1 cellular context compared by ENCODE assay signal in genomic region chr13:26518433-26519084, GRCh38.
A peak's percentile ranks its signal among the peaks of the same experiment; 100 is the strongest.
TF ChIP-seq lines count a peak whose summit lies in the region.

No MANE protein-coding gene starts in this region.

TF ChIP-seq in HepG2, 621 proteins besides CTCF, POLR2A, EP300 and RAD21 (continued from another document):
- TF ChIP-seq, protein P1, sequence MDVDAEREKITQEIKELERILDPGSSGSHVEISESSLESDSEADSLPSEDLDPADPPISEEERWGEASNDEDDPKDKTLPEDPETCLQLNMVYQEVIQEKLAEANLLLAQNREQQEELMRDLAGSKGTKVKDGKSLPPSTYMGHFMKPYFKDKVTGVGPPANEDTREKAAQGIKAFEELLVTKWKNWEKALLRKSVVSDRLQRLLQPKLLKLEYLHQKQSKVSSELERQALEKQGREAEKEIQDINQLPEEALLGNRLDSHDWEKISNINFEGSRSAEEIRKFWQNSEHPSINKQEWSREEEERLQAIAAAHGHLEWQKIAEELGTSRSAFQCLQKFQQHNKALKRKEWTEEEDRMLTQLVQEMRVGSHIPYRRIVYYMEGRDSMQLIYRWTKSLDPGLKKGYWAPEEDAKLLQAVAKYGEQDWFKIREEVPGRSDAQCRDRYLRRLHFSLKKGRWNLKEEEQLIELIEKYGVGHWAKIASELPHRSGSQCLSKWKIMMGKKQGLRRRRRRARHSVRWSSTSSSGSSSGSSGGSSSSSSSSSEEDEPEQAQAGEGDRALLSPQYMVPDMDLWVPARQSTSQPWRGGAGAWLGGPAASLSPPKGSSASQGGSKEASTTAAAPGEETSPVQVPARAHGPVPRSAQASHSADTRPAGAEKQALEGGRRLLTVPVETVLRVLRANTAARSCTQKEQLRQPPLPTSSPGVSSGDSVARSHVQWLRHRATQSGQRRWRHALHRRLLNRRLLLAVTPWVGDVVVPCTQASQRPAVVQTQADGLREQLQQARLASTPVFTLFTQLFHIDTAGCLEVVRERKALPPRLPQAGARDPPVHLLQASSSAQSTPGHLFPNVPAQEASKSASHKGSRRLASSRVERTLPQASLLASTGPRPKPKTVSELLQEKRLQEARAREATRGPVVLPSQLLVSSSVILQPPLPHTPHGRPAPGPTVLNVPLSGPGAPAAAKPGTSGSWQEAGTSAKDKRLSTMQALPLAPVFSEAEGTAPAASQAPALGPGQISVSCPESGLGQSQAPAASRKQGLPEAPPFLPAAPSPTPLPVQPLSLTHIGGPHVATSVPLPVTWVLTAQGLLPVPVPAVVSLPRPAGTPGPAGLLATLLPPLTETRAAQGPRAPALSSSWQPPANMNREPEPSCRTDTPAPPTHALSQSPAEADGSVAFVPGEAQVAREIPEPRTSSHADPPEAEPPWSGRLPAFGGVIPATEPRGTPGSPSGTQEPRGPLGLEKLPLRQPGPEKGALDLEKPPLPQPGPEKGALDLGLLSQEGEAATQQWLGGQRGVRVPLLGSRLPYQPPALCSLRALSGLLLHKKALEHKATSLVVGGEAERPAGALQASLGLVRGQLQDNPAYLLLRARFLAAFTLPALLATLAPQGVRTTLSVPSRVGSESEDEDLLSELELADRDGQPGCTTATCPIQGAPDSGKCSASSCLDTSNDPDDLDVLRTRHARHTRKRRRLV (CRISPR knock-in tag; IDR thresholded peaks at IDR 0.05), result no peak
- TF ChIP-seq RFXANK (CRISPR knock-in tag; IDR thresholded peaks at IDR 0.05) (no peak), CENPBD1 (CRISPR knock-in tag; IDR thresholded peaks at IDR 0.05; ENCODE audit: borderline replicate concordance, low read depth) (no peak), ZNF549 (CRISPR knock-in tag; IDR thresholded peaks at IDR 0.05) (no peak), ZFP91 (CRISPR knock-in tag; IDR thresholded peaks at IDR 0.05; ENCODE audit: borderline replicate concordance) (peak; percentile 38; the same call in 1 of the 2 replicates), HDAC6 (IDR thresholded peaks at IDR 0.05; ENCODE audit: low read depth, low read length) (no peak), HOXA5 (CRISPR knock-in tag; IDR thresholded peaks at IDR 0.05) (no peak), ZNF652 (CRISPR knock-in tag; IDR thresholded peaks at IDR 0.05; ENCODE audit: borderline replicate concordance, low read depth) (peak; percentile 83)
- TF ChIP-seq, protein P2, sequence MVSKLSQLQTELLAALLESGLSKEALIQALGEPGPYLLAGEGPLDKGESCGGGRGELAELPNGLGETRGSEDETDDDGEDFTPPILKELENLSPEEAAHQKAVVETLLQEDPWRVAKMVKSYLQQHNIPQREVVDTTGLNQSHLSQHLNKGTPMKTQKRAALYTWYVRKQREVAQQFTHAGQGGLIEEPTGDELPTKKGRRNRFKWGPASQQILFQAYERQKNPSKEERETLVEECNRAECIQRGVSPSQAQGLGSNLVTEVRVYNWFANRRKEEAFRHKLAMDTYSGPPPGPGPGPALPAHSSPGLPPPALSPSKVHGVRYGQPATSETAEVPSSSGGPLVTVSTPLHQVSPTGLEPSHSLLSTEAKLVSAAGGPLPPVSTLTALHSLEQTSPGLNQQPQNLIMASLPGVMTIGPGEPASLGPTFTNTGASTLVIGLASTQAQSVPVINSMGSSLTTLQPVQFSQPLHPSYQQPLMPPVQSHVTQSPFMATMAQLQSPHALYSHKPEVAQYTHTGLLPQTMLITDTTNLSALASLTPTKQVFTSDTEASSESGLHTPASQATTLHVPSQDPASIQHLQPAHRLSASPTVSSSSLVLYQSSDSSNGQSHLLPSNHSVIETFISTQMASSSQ (IDR thresholded peaks at IDR 0.05; ENCODE audit: low read depth), result no peak
- TF ChIP-seq, protein P2 (CRISPR knock-in tag; IDR thresholded peaks at IDR 0.05; ENCODE audit: borderline replicate concordance), result no peak
- TF ChIP-seq, protein P3, sequence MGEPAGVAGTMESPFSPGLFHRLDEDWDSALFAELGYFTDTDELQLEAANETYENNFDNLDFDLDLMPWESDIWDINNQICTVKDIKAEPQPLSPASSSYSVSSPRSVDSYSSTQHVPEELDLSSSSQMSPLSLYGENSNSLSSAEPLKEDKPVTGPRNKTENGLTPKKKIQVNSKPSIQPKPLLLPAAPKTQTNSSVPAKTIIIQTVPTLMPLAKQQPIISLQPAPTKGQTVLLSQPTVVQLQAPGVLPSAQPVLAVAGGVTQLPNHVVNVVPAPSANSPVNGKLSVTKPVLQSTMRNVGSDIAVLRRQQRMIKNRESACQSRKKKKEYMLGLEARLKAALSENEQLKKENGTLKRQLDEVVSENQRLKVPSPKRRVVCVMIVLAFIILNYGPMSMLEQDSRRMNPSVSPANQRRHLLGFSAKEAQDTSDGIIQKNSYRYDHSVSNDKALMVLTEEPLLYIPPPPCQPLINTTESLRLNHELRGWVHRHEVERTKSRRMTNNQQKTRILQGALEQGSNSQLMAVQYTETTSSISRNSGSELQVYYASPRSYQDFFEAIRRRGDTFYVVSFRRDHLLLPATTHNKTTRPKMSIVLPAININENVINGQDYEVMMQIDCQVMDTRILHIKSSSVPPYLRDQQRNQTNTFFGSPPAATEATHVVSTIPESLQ (CRISPR knock-in tag; conservative IDR thresholded peaks at IDR 0.05), result no peak
- TF ChIP-seq, protein P4, sequence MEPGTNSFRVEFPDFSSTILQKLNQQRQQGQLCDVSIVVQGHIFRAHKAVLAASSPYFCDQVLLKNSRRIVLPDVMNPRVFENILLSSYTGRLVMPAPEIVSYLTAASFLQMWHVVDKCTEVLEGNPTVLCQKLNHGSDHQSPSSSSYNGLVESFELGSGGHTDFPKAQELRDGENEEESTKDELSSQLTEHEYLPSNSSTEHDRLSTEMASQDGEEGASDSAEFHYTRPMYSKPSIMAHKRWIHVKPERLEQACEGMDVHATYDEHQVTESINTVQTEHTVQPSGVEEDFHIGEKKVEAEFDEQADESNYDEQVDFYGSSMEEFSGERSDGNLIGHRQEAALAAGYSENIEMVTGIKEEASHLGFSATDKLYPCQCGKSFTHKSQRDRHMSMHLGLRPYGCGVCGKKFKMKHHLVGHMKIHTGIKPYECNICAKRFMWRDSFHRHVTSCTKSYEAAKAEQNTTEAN (CRISPR knock-in tag; conservative IDR thresholded peaks at IDR 0.05), result no peak
